In the genomic region with DNA sequence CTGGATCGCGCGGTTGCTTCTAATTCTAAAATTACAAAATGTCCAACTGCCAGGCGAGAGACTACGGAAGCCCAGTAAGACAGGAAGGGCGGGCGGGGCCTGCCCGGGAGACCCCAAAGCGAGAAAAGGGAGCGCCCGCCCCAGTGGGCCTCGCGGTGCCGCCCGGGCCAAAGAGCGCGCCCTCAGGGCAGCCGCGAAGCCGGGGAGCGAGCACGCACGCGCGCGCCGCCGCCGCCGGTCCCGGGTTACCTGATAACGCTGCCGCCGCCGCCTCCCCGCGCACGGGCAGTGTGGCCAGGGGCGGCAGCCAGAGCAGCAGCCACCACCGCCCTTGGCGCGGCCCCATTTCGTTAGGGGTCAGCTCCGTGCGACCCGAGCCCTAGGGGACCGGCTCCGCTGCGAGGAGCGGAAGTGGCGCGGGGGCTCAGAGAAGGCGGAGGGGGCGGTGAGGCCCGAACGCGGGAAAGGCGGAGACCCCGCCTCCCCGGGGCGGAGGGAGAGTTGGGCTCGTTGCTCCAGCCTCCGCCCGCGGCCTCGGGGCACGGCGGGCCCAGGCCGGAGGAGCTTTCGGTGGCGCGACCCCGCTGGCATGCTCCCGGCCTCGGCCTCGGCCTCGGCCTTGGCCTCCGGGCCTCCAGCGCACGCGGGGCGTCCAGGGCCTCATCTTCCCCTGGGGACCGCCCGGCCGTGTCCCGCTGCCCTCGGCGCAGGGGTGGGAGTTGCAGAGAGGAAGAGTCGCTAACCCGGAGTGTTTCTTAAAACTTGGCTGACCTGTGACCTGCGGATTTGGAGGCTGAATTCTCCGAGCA, we compare ENCODE assay signal across 8 cellular contexts.
DNase-seq lines count a peak whose midpoint lies in the region; ATAC-seq and TF ChIP-seq lines count a peak whose summit lies in the region.

A gene with protein sequence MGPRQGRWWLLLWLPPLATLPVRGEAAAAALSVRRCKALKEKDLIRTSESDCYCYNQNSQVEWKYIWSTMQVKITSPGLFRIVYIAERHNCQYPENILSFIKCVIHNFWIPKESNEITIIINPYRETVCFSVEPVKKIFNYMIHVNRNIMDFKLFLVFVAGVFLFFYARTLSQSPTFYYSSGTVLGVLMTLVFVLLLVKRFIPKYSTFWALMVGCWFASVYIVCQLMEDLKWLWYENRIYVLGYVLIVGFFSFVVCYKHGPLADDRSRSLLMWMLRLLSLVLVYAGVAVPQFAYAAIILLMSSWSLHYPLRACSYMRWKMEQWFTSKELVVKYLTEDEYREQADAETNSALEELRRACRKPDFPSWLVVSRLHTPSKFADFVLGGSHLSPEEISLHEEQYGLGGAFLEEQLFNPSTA (minus strand): TSS at position 413 of the 809 bp plus-strand sequence. CDS start 67 bp downstream, at position 346.

- TF ChIP-seq POLR2A in GM18526 (IDR thresholded peaks at IDR 0.05; ENCODE audit: extremely low read depth, insufficient read length) = peak; percentile 82

- in situ Hi-C loops in ACHN (cut with HindIII; ENCODE audit: low pct_ligation_motif_present, low pct_unique_long_range_greater_than_20kb, low sequenced_read_pairs) = no loop called here

- no peaks in the 10 kb centered on the region for H3K27me3 ChIP-seq in layer of hippocampus (ENCODE audit: control insufficient read depth, insufficient read depth, low read length)

- DNase-seq in ACHN (peak; percentile 88), NCI-H2227 treated with DMSO at 0.1 percent for 48 hours (lab: John Stamatoyannopoulos, UW) (peak; percentile 84), choroid plexus epithelial cell (ENCODE audit: low read depth) (peak; percentile 46)
- peak; percentile 64 to 72 for DNase-seq in activated CD4-positive, alpha-beta T cell treated with anti-CD3 and anti-CD28 coated beads for 24 hours (ENCODE audit: low read depth in 2 of 2)
- peak; percentile 82 to 88 for DNase-seq in stimulated activated CD4-positive, alpha-beta T cell treated with anti-CD3 and anti-CD28 coated beads, Interleukin-2, amount 100 ng/mL, for 24 hours

- peak within 1 kb of the TSS; percentile 93 for H3K27ac ChIP-seq in layer of hippocampus (ENCODE audit: low read depth, low read length)

- peak within 1 kb of the TSS; percentile 76 for H3K4me3 ChIP-seq in choroid plexus epithelial cell (ENCODE audit: low read depth, low read length)

- no peak for TF ChIP-seq CTCF in choroid plexus epithelial cell (conservative IDR thresholded peaks at IDR 0.05; ENCODE audit: low read depth, low read length)

- peak; percentile 59 for ATAC-seq in HG03064 (IDR thresholded peaks at IDR 0.05; ENCODE audit: low read depth, unreplicated experiment)

Comparison
In these comparisons a context has a peak if more than half of its experiments do, and no peak if none do; other contexts are left out.
1. Peak in every context shown above with its lines: DNase-seq, ATAC-seq, H3K4me3 ChIP-seq and H3K27ac ChIP-seq.